Comparison of ENCODE assay signal across 8 cellular contexts in the genomic region with DNA sequence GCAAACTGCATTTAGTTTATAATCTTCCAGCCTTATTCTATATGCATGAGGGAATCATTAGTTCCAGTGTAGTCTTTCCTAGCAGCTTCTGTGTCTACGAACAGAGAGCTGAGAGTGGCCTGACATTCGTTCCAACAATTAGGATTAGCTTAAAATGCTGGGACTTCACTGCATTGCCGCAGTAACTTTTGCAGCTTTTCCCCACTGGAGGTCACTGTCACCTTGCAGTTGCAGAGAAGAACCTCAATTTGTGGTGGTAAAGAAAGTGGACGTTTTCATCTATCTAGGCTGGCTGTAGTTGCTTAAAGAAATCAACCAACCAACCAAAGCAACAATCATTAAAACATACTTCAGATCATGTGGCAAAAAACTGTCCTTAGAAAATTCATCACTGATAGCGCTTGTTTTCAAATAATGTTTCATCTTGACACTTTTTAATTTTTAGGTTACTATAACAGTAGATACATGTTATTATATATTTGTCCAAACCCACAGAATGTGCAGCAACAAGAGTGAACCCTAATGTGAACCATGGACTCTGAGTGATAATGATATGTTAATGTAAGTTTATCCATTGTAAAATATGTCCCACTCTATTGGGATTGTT. TPM values are rescaled to one million over a fixed set of nuclear protein-coding genes. Genes with fewer than 3 reads are reported as not detected.
A peak's percentile ranks its signal among the peaks of the same experiment; 100 is the strongest.
DNase-seq lines count a peak whose midpoint lies in the region; ATAC-seq and TF ChIP-seq lines count a peak whose summit lies in the region.

No MANE protein-coding gene starts in this region.

- H3K4me3 ChIP-seq in AG04450 (ENCODE audit: low read depth, low read length) (no peak overlapping the region), GM12864 (ENCODE audit: low read depth, low read length) (no peak overlapping the region), suprapubic skin (no peak overlapping the region)

- no peak overlapping the region for H3K27ac Mint-ChIP-seq in memory B cell

- peak; percentile 83 for TF ChIP-seq CTCF in AG04450 (IDR thresholded peaks at IDR 0.05; ENCODE audit: low read depth, low read length)
- peak; percentile 65 for TF ChIP-seq CTCF in GM12864 (IDR thresholded peaks at IDR 0.05; ENCODE audit: low read depth, low read length, missing control alignments)
- TF ChIP-seq CTCF in VCaP (conservative IDR thresholded peaks at IDR 0.05): peak; percentile 82
- TF ChIP-seq CTCF in suprapubic skin (IDR thresholded peaks at IDR 0.05): peak; percentile 47 to 55

- CTCF ChIA-PET in AG04450 (lab: Charles Lee): interaction anchor here (0.6 to 5.0 kb wide), 44 partner anchors 8 to 1143 kb away, joined by 3 to 131 read pairs (median 6); a partner anchor contains a TSS

- POLR2A ChIA-PET in AG04450 (lab: Yijun Ruan, JAX): no interaction called here

- no peaks in the 10 kb centered on the region for H3K9me3 Mint-ChIP-seq in memory B cell

- no peak for TF ChIP-seq EP300 in suprapubic skin (IDR thresholded peaks at IDR 0.05)

- H3K27me3 ChIP-seq in AG04450 (ENCODE audit: control insufficient read depth, insufficient read depth, low read length): no peaks in the 10 kb centered on the region
- no peaks in the 10 kb centered on the region for H3K27me3 ChIP-seq in suprapubic skin

- TF ChIP-seq POLR2A in suprapubic skin (IDR thresholded peaks at IDR 0.05): no peak

- no peaks in the 10 kb centered on the region for H3K36me3 Mint-ChIP-seq in memory B cell

- peaks cover 2% of the 10 kb centered on the region for H3K27me3 Mint-ChIP-seq in memory B cell

- H3K4me1 ChIP-seq in suprapubic skin: peaks cover 3% of the 10 kb centered on the region

- H3K27ac ChIP-seq in AG04450 (ENCODE audit: low read depth, low read length) (no peak overlapping the region), VCaP (no peak overlapping the region), suprapubic skin (no peak overlapping the region)

- H3K36me3 ChIP-seq in suprapubic skin: no peaks in the 10 kb centered on the region

- H3K4me1 Mint-ChIP-seq in memory B cell: peaks cover 2% of the 10 kb centered on the region

- H3K4me3 Mint-ChIP-seq in memory B cell: no peak overlapping the region

- DNase-seq in AG04450 (ENCODE audit: low read depth, low spot score) (peak; percentile 45), GM12864 (ENCODE audit: low read depth) (no peak), NCI-H2029 (lab: John Stamatoyannopoulos, UW) (peak; percentile 22), dedifferentiated amniotic fluid mesenchymal stem cell (ENCODE audit: extremely low spot score) (peak; percentile 72), memory B cell (ENCODE audit: low spot score in 2 of 2) (peak; percentile 33 to 34), suprapubic skin (ENCODE audit: low spot score in 2 of 2) (no peak)

- H3K9me3 ChIP-seq in AG04450 (ENCODE audit: control insufficient read depth, insufficient read depth, low read length) (no peaks in the 10 kb centered on the region), suprapubic skin (no peaks in the 10 kb centered on the region)

- WGBS in suprapubic skin: 26% methylated on average over 5 of the region's 5 CpGs

- ATAC-seq in memory B cell (ENCODE audit: low read depth) (peak; percentile 62), GM18867 (IDR thresholded peaks at IDR 0.05; ENCODE audit: unreplicated experiment) (no peak)

RNA-seq across cellular contexts. Expression of a gene that starts 12.2 kb away (rescaled TPM):
- polyA plus RNA-seq in AG04450 (2011; rRNA removed): 0.21 and 0.22 TPM in 2 replicates
- polyA minus RNA-seq in AG04450 (2011; rRNA and poly(A)+ RNA removed): 0.13 and 0.14 TPM in 2 replicates
- total RNA-seq in suprapubic skin: 1 to 10 TPM; 1.8 to 6.6 (median 3.5) TPM

RNA-seq across cellular contexts. Expression of a gene that starts 26.7 kb away (rescaled TPM):
- polyA plus RNA-seq in AG04450 (2011; rRNA removed): 28.0 and 35.2 TPM in 2 replicates
- 24.0 and 33.9 TPM in 2 replicates for polyA minus RNA-seq in AG04450 (2011; rRNA and poly(A)+ RNA removed)
- 10 to 100 TPM; 56.9 to 66.7 (median 63.4) TPM for total RNA-seq in suprapubic skin

Comparison
In these comparisons a context has a peak if more than half of its experiments do, and no peak if none do; other contexts are left out.
1. DNase-seq: peak in AG04450 (single experiment), NCI-H2029 (single experiment), dedifferentiated amniotic fluid mesenchymal stem cell (single experiment) and memory B cell (2 of 2); none in GM12864 (single experiment) and suprapubic skin (0 of 2).
2. Peak in every context shown above with its lines, with median percentiles within 50 percentile points of each other: CTCF ChIP-seq.